Comparison of ENCODE assay signal across 1 cellular context in genomic region chr17:78966123-78966813, GRCh38.
A peak's percentile ranks its signal among the peaks of the same experiment; 100 is the strongest.
TF ChIP-seq lines count a peak whose summit lies in the region.

No MANE protein-coding gene starts in this region.

TF ChIP-seq in K562, 482 proteins besides CTCF, POLR2A, EP300 and RAD21:
- TF ChIP-seq MAZ (CRISPR knock-in tag; conservative IDR thresholded peaks at IDR 0.05 in 1 of 2, IDR thresholded peaks at IDR 0.05 in 1 of 2) (no peak), HNRNPH1 (optimal IDR thresholded peaks at IDR 0.05; ENCODE audit: low read depth, low read length) (no peak), ZNF79 (CRISPR knock-in tag; IDR thresholded peaks at IDR 0.05; ENCODE audit: low read depth) (no peak), RB1 (IDR thresholded peaks at IDR 0.05; ENCODE audit: low read depth) (no peak), ZNF232 (CRISPR knock-in tag; IDR thresholded peaks at IDR 0.05) (no peak), BHLHE40 (IDR thresholded peaks at IDR 0.05; ENCODE audit: low read length) (peak; percentile 85), MYC (IDR thresholded peaks at IDR 0.05; ENCODE audit: low read depth, low read length) (0 out of 2 replicates have a peak, but pooled peaks have one; percentile 22), MYC (CRISPR knock-in tag; IDR thresholded peaks at IDR 0.05; ENCODE audit: borderline replicate concordance, low read depth) (no peak), MAX (CRISPR knock-in tag; IDR thresholded peaks at IDR 0.05) (peak; percentile 47; the same call in 1 of the 2 replicates), PRDM10 (IDR thresholded peaks at IDR 0.05; ENCODE audit: partially characterized antibody) (peak; percentile 91), MNT (conservative IDR thresholded peaks at IDR 0.05) (0 out of 4 replicates have a peak, but pooled peaks of 1 of the 2 experiments have one; percentile 17), ELF1 (tag; IDR thresholded peaks at IDR 0.05) (no peak), SAFB2 (IDR thresholded peaks at IDR 0.05; ENCODE audit: borderline replicate concordance, low read depth, low read length, severe bottlenecking) (no peak), ELF4 (CRISPR knock-in tag; IDR thresholded peaks at IDR 0.05) (no peak), VEZF1 (CRISPR knock-in tag; IDR thresholded peaks at IDR 0.05) (peak; percentile 24; the same call in 1 of the 2 replicates), ATF7 (IDR thresholded peaks at IDR 0.05) (no peak), NR4A1 (CRISPR knock-in tag; IDR thresholded peaks at IDR 0.05) (no peak), NR4A1 (tag; IDR thresholded peaks at IDR 0.05) (no peak)
